In genomic region chr19:13139633-13140311, GRCh38 we compare ENCODE assay signal across 24 cellular contexts. TPM values are rescaled to one million over a fixed set of nuclear protein-coding genes. Genes with fewer than 3 reads are reported as not detected.
DNase-seq lines count a peak whose midpoint lies in the region; ATAC-seq and TF ChIP-seq lines count a peak whose summit lies in the region.
"Had no signal": no experiment of that assay in that cellular context is flagged by ENCODE, and none has a peak within 500 bp of the region (broad histone marks: within the 10 kb centered on the region; RNA-seq: fewer than 3 reads in every experiment).

No MANE protein-coding gene starts in this region.

- CTCF ChIA-PET in CD4-positive, alpha-beta memory T cell (lab: Charles Lee; ENCODE audit: partially characterized antibody): no interaction called here

- DNase-seq in activated T-cell treated with anti-CD3 and anti-CD28 coated beads, Interleukin-2, amount 50 U/mL, for 24 hours: no peak
- DNase-seq in activated T-cell treated with anti-CD3 and anti-CD28 coated beads for 4 hours (no peak), HFFc6 (no peak)
- DNase-seq in activated T-helper 1 cell treated with anti-CD3 and anti-CD28 coated beads, Interleukin-12 subunit alpha, Interleukin-12 subunit beta, Interleukin-2, Interleukin-4 antibody, amounts not matched to agents 30 ng/mL and 10 ng/mL and 1 ng/mL, durations not matched to agents 14 hours and 24 hours and 36 hours (ENCODE audit: low spot score): no peak
- DNase-seq in NK-92 treated with Interleukin-12 subunit alpha and Interleukin-12 subunit beta, amount 100 ng/mL, for 24 hours (lab: John Stamatoyannopoulos, UW): no peak
- no peak for DNase-seq in CD4-positive, alpha-beta memory T cell
- DNase-seq: activated B cell treated with CpG ODN at 0.5 μM for 24 hours; activated gamma-delta T cell treated with Interleukin-2 at 50 U/mL for 16 hours; anterior cingulate cortex; CD4-positive, alpha-beta T cell; cerebellar nuclear complex; effector CD4-positive, alpha-beta T cell; esophagus squamous epithelium; KG1; NCI-H1092; NCI-H2029 treated with DMSO at 0.1 percent for 48 hours; sigmoid colon; SK-N-SH; testis had no signal

- TF ChIP-seq CTCF in HFFc6 (IDR thresholded peaks at IDR 0.05) (no peak), neutrophil (IDR thresholded peaks at IDR 0.05) (no peak)

- H3K9me3 Mint-ChIP-seq in activated T-cell treated with anti-CD3 and anti-CD28 coated beads, Interleukin-2, amount 50 U/mL, for 24 hours: no peaks in the 10 kb centered on the region
- H3K9me3 Mint-ChIP-seq in HFFc6: no peaks in the 10 kb centered on the region
- H3K9me3 Mint-ChIP-seq in activated T-helper 1 cell treated with anti-CD3 and anti-CD28 coated beads, Interleukin-12 subunit alpha, Interleukin-12 subunit beta, Interleukin-2, Interleukin-4 antibody, amounts not matched to agents 30 ng/mL and 10 ng/mL and 1 ng/mL, durations not matched to agents 14 hours and 24 hours and 36 hours: no peaks in the 10 kb centered on the region
- no peaks in the 10 kb centered on the region for H3K9me3 Mint-ChIP-seq in CD4-positive, alpha-beta memory T cell
- H3K9me3 Mint-ChIP-seq: activated B cell treated with CpG ODN at 0.5 μM for 24 hours; CD4-positive, alpha-beta T cell had no signal

- intact Hi-C loops in activated T-helper 1 cell treated with anti-CD3 and anti-CD28 coated beads, Interleukin-12 subunit alpha, Interleukin-12 subunit beta, Interleukin-2, Interleukin-4 antibody, amounts not matched to agents 30 ng/mL and 10 ng/mL and 1 ng/mL, durations not matched to agents 14 hours and 24 hours and 36 hours (cut with micrococcal nuclease): no loop called here
- intact Hi-C loops in CD4-positive, alpha-beta memory T cell (cut with micrococcal nuclease): no loop called here

- no peaks in the 10 kb centered on the region for H3K27me3 ChIP-seq in neutrophil
- no peaks in the 10 kb centered on the region for H3K27me3 ChIP-seq in CD4-positive, alpha-beta memory T cell (ENCODE audit: insufficient read depth, low read length)
- H3K27me3 ChIP-seq: esophagus squamous epithelium, sigmoid colon, testis had no signal

- H3K4me1 ChIP-seq in neutrophil (ENCODE audit: control insufficient read depth in 1 of 2, insufficient read depth in 1 of 2, low read depth in 1 of 2, low read length in 1 of 2): peaks cover 20% of the 10 kb centered on the region in 2 experiments
- no peaks in the 10 kb centered on the region for H3K4me1 ChIP-seq in CD4-positive, alpha-beta memory T cell (ENCODE audit: insufficient read depth, low read length)
- H3K4me1 ChIP-seq: parathyroid adenoma, testis had no signal

- POLR2A ChIA-PET in CD4-positive, alpha-beta memory T cell (lab: Charles Lee; ENCODE audit: partially characterized antibody): no interaction called here

- ATAC-seq in GM21423 (IDR thresholded peaks at IDR 0.05; ENCODE audit: unreplicated experiment): no peak

- peak overlapping the region; percentile 63 for H3K27ac Mint-ChIP-seq in activated T-cell treated with anti-CD3 and anti-CD28 coated beads, Interleukin-2, amount 50 U/mL, for 24 hours
- peak overlapping the region; percentile 46; the same call in 1 of the 2 replicates for H3K27ac Mint-ChIP-seq in HFFc6
- H3K27ac Mint-ChIP-seq in activated T-helper 1 cell treated with anti-CD3 and anti-CD28 coated beads, Interleukin-12 subunit alpha, Interleukin-12 subunit beta, Interleukin-2, Interleukin-4 antibody, amounts not matched to agents 30 ng/mL and 10 ng/mL and 1 ng/mL, durations not matched to agents 14 hours and 24 hours and 36 hours: peak overlapping the region; percentile 65
- H3K27ac Mint-ChIP-seq in CD4-positive, alpha-beta memory T cell: peak overlapping the region in 2 of 7 donors; percentile 70 to 87
- H3K27ac Mint-ChIP-seq: activated B cell treated with CpG ODN at 0.5 μM for 24 hours; CD4-positive, alpha-beta T cell had no signal

- H3K36me3 ChIP-seq in neutrophil: peaks cover 94% of the 10 kb centered on the region
- peaks cover 25% of the 10 kb centered on the region for H3K36me3 ChIP-seq in CD4-positive, alpha-beta memory T cell (ENCODE audit: insufficient read depth, low read length)

- no peak overlapping the region for H3K4me3 Mint-ChIP-seq in activated T-cell treated with anti-CD3 and anti-CD28 coated beads, Interleukin-2, amount 50 U/mL, for 24 hours
- H3K4me3 Mint-ChIP-seq in HFFc6: no peak overlapping the region
- H3K4me3 Mint-ChIP-seq in activated T-helper 1 cell treated with anti-CD3 and anti-CD28 coated beads, Interleukin-12 subunit alpha, Interleukin-12 subunit beta, Interleukin-2, Interleukin-4 antibody, amounts not matched to agents 30 ng/mL and 10 ng/mL and 1 ng/mL, durations not matched to agents 14 hours and 24 hours and 36 hours: no peak overlapping the region
- no peak overlapping the region for H3K4me3 Mint-ChIP-seq in CD4-positive, alpha-beta memory T cell
- H3K4me3 Mint-ChIP-seq: activated B cell treated with CpG ODN at 0.5 μM for 24 hours; CD4-positive, alpha-beta T cell had no signal

- no peak overlapping the region for H3K4me3 ChIP-seq in neutrophil (ENCODE audit: low read depth in 1 of 2, low read length in 1 of 2)
- no peak overlapping the region for H3K4me3 ChIP-seq in CD4-positive, alpha-beta memory T cell (ENCODE audit: low read length in 2 of 2)
- H3K4me3 ChIP-seq: esophagus squamous epithelium, sigmoid colon, testis had no signal

- peak overlapping the region; percentile 72 for H3K27ac ChIP-seq in neutrophil
- H3K27ac ChIP-seq in CD4-positive, alpha-beta memory T cell (ENCODE audit: low read depth, low read length): no peak overlapping the region
- H3K27ac ChIP-seq: esophagus squamous epithelium, parathyroid adenoma, sigmoid colon, testis had no signal

- H3K27me3 Mint-ChIP-seq in activated T-cell treated with anti-CD3 and anti-CD28 coated beads, Interleukin-2, amount 50 U/mL, for 24 hours: no peaks in the 10 kb centered on the region
- H3K27me3 Mint-ChIP-seq in HFFc6 (ENCODE audit: insufficient read depth): no peaks in the 10 kb centered on the region
- H3K27me3 Mint-ChIP-seq in activated T-helper 1 cell treated with anti-CD3 and anti-CD28 coated beads, Interleukin-12 subunit alpha, Interleukin-12 subunit beta, Interleukin-2, Interleukin-4 antibody, amounts not matched to agents 30 ng/mL and 10 ng/mL and 1 ng/mL, durations not matched to agents 14 hours and 24 hours and 36 hours (ENCODE audit: insufficient read depth): no peaks in the 10 kb centered on the region
- H3K27me3 Mint-ChIP-seq in CD4-positive, alpha-beta memory T cell: no peaks in the 10 kb centered on the region
- H3K27me3 Mint-ChIP-seq: activated B cell treated with CpG ODN at 0.5 μM for 24 hours; CD4-positive, alpha-beta T cell had no signal

- H3K4me1 Mint-ChIP-seq in activated T-cell treated with anti-CD3 and anti-CD28 coated beads, Interleukin-2, amount 50 U/mL, for 24 hours (ENCODE audit: low read depth): peaks cover 1% of the 10 kb centered on the region
- H3K4me1 Mint-ChIP-seq in HFFc6 (ENCODE audit: low read depth): peaks cover 28% of the 10 kb centered on the region
- H3K4me1 Mint-ChIP-seq in activated T-helper 1 cell treated with anti-CD3 and anti-CD28 coated beads, Interleukin-12 subunit alpha, Interleukin-12 subunit beta, Interleukin-2, Interleukin-4 antibody, amounts not matched to agents 30 ng/mL and 10 ng/mL and 1 ng/mL, durations not matched to agents 14 hours and 24 hours and 36 hours (ENCODE audit: low read depth): peaks cover under 1% of the 10 kb centered on the region
- H3K4me1 Mint-ChIP-seq in CD4-positive, alpha-beta memory T cell: peaks cover 0 to 2% (median 0%) of the 10 kb centered on the region in 4 donors
- H3K4me1 Mint-ChIP-seq: activated B cell treated with CpG ODN at 0.5 μM for 24 hours had no signal

- peaks cover 74% of the 10 kb centered on the region for H3K36me3 Mint-ChIP-seq in activated T-cell treated with anti-CD3 and anti-CD28 coated beads, Interleukin-2, amount 50 U/mL, for 24 hours (ENCODE audit: low read depth)
- H3K36me3 Mint-ChIP-seq in HFFc6 (ENCODE audit: low read depth): peaks cover 14% of the 10 kb centered on the region
- peaks cover 33% of the 10 kb centered on the region for H3K36me3 Mint-ChIP-seq in activated T-helper 1 cell treated with anti-CD3 and anti-CD28 coated beads, Interleukin-12 subunit alpha, Interleukin-12 subunit beta, Interleukin-2, Interleukin-4 antibody, amounts not matched to agents 30 ng/mL and 10 ng/mL and 1 ng/mL, durations not matched to agents 14 hours and 24 hours and 36 hours (ENCODE audit: low read depth)
- peaks cover 8 to 25% of the 10 kb centered on the region in 2 donors for H3K36me3 Mint-ChIP-seq in CD4-positive, alpha-beta memory T cell

- no peaks in the 10 kb centered on the region for H3K9me3 ChIP-seq in neutrophil
- no peaks in the 10 kb centered on the region for H3K9me3 ChIP-seq in CD4-positive, alpha-beta memory T cell (ENCODE audit: control insufficient read depth in 1 of 2, low read length in 2 of 2)
- H3K9me3 ChIP-seq: esophagus squamous epithelium, sigmoid colon, SK-N-SH, testis had no signal

RNA-seq across cellular contexts. Expression of gene STX10, which starts 10.4 kb away (rescaled TPM):
- total RNA-seq in HFFc6 (2021; fragmentation: NEBNext Ultra II Directional; extraction: Animal tissue kit (Norgen Biotek cat#: 25700)): 10 to 100 TPM; 48.5 to 63.4 (median 54.0) TPM
- 73.8 and 78.1 TPM in 2 replicates for total RNA-seq in activated T-helper 1 cell treated with anti-CD3 and anti-CD28 coated beads, Interleukin-12 subunit alpha, Interleukin-12 subunit beta, Interleukin-2, Interleukin-4 antibody, amounts not matched to agents 30 ng/mL and 10 ng/mL and 1 ng/mL, durations not matched to agents 14 hours and 24 hours and 36 hours
- total RNA-seq in CD4-positive, alpha-beta memory T cell: 10 to 100 TPM; 63.7 to 64.0 TPM
- polyA plus RNA-seq in CD4-positive, alpha-beta memory T cell: 10 to 100 TPM; 57.9 to 64.2 TPM

RNA-seq across cellular contexts. Expression of gene IER2, which starts 10.4 kb away (rescaled TPM):
- 10 to 100 TPM; 68.9 to 91.2 (median 87.7) TPM for total RNA-seq in HFFc6 (2021; fragmentation: NEBNext Ultra II Directional; extraction: Animal tissue kit (Norgen Biotek cat#: 25700))
- 173 and 175 TPM in 2 replicates for total RNA-seq in activated T-helper 1 cell treated with anti-CD3 and anti-CD28 coated beads, Interleukin-12 subunit alpha, Interleukin-12 subunit beta, Interleukin-2, Interleukin-4 antibody, amounts not matched to agents 30 ng/mL and 10 ng/mL and 1 ng/mL, durations not matched to agents 14 hours and 24 hours and 36 hours
- 100 to 1,000 TPM; 148 to 153 TPM for total RNA-seq in CD4-positive, alpha-beta memory T cell
- 100 to 1,000 TPM; 201 to 446 TPM for polyA plus RNA-seq in CD4-positive, alpha-beta memory T cell

RNA-seq across cellular contexts. Expression of gene NACC1, which starts 21.7 kb away (rescaled TPM):
- 100 to 1,000 TPM; 126 to 146 (median 139) TPM for total RNA-seq in HFFc6 (2021; fragmentation: NEBNext Ultra II Directional; extraction: Animal tissue kit (Norgen Biotek cat#: 25700))
- total RNA-seq in activated T-helper 1 cell treated with anti-CD3 and anti-CD28 coated beads, Interleukin-12 subunit alpha, Interleukin-12 subunit beta, Interleukin-2, Interleukin-4 antibody, amounts not matched to agents 30 ng/mL and 10 ng/mL and 1 ng/mL, durations not matched to agents 14 hours and 24 hours and 36 hours: 124 TPM in 2 replicates
- total RNA-seq in CD4-positive, alpha-beta memory T cell: 10 to 100 TPM; 25.8 to 34.1 TPM
- 1 to 10 TPM in 1 of 2 donors, under 1 TPM in 1; 0.15 to 1.8 TPM for polyA plus RNA-seq in CD4-positive, alpha-beta memory T cell

RNA-seq across cellular contexts. Expression of gene TRMT1, which starts 23.2 kb away (rescaled TPM):
- total RNA-seq in HFFc6 (2021; fragmentation: NEBNext Ultra II Directional; extraction: Animal tissue kit (Norgen Biotek cat#: 25700)): 10 to 100 TPM; 36.3 to 49.9 (median 39.6) TPM
- total RNA-seq in activated T-helper 1 cell treated with anti-CD3 and anti-CD28 coated beads, Interleukin-12 subunit alpha, Interleukin-12 subunit beta, Interleukin-2, Interleukin-4 antibody, amounts not matched to agents 30 ng/mL and 10 ng/mL and 1 ng/mL, durations not matched to agents 14 hours and 24 hours and 36 hours: 154 and 157 TPM in 2 replicates
- 10 to 100 TPM; 70.6 to 78.4 TPM for total RNA-seq in CD4-positive, alpha-beta memory T cell
- polyA plus RNA-seq in CD4-positive, alpha-beta memory T cell: 10 to 100 TPM; 18.0 to 24.9 TPM

RNA-seq across cellular contexts. Expression of gene LYL1, which starts 37.1 kb away (rescaled TPM):
- total RNA-seq in HFFc6 (2021; fragmentation: NEBNext Ultra II Directional; extraction: Animal tissue kit (Norgen Biotek cat#: 25700)): 1 to 10 TPM; 1.5 to 5.1 (median 4.2) TPM
- total RNA-seq in activated T-helper 1 cell treated with anti-CD3 and anti-CD28 coated beads, Interleukin-12 subunit alpha, Interleukin-12 subunit beta, Interleukin-2, Interleukin-4 antibody, amounts not matched to agents 30 ng/mL and 10 ng/mL and 1 ng/mL, durations not matched to agents 14 hours and 24 hours and 36 hours: 2.4 and 2.5 TPM in 2 replicates
- 10 to 100 TPM; 16.1 to 16.9 TPM for total RNA-seq in CD4-positive, alpha-beta memory T cell
- 1 to 10 TPM; 2.3 to 9.4 TPM for polyA plus RNA-seq in CD4-positive, alpha-beta memory T cell
- total RNA-seq: H4, myocyte had no signal
